ENCODE assay signal across 9 cellular contexts in genomic region chr2:25204190-25204838, GRCh38. TPM values are rescaled to one million over a fixed set of nuclear protein-coding genes. Genes with fewer than 3 reads are reported as not detected.
DNase-seq lines count a peak whose midpoint lies in the region; ATAC-seq and TF ChIP-seq lines count a peak whose summit lies in the region.
"Had no signal": no experiment of that assay in that cellular context is flagged by ENCODE, and none has a peak within 500 bp of the region (broad histone marks: within the 10 kb centered on the region; RNA-seq: fewer than 3 reads in every experiment).

No MANE protein-coding gene starts in this region.

- POLR2A ChIA-PET in MCF 10A (lab: Yijun Ruan, JAX): no interaction called here

- intact Hi-C loops in breast epithelium (cut with DNase I; ENCODE audit: low total_unique reads): no loop called here
- intact Hi-C loops in MCF 10A (cut with micrococcal nuclease): no loop called here

- no peaks in the 10 kb centered on the region for H3K9me3 Mint-ChIP-seq in MCF 10A (ENCODE audit: unreplicated experiment)
- no peaks in the 10 kb centered on the region for H3K9me3 Mint-ChIP-seq in activated T-helper 17 cell treated with anti-CD3 and anti-CD28 coated beads, Interleukin-2, amount 50 U/mL, for 72 hours

- H3K36me3 Mint-ChIP-seq in MCF 10A (ENCODE audit: insufficient read depth, unreplicated experiment): no peaks in the 10 kb centered on the region
- H3K36me3 Mint-ChIP-seq in activated T-helper 17 cell treated with anti-CD3 and anti-CD28 coated beads, Interleukin-2, amount 50 U/mL, for 72 hours (ENCODE audit: low read depth): no peaks in the 10 kb centered on the region

- H3K4me3 ChIP-seq in breast epithelium: peak overlapping the region; percentile 18 to 57 (median 37)
- peak overlapping the region in 3 of 4 donors; percentile 12 to 37 (median 32) for H3K4me3 ChIP-seq in upper lobe of left lung

- H3K4me1 Mint-ChIP-seq in MCF 10A (ENCODE audit: insufficient read depth, unreplicated experiment): no peaks in the 10 kb centered on the region
- peaks cover 7% of the 10 kb centered on the region for H3K4me1 Mint-ChIP-seq in activated T-helper 17 cell treated with anti-CD3 and anti-CD28 coated beads, Interleukin-2, amount 50 U/mL, for 72 hours

- WGBS in upper lobe of left lung, 2 donors: 37 to 43% methylated on average over 25 to 46 of the region's 59 CpGs

- H3K9me3 ChIP-seq in breast epithelium (no peaks in the 10 kb centered on the region), upper lobe of left lung (no peaks in the 10 kb centered on the region)
- H3K9me3 ChIP-seq: BE2C had no signal

- H3K27me3 Mint-ChIP-seq in MCF 10A (ENCODE audit: insufficient read depth, unreplicated experiment): no peaks in the 10 kb centered on the region
- no peaks in the 10 kb centered on the region for H3K27me3 Mint-ChIP-seq in activated T-helper 17 cell treated with anti-CD3 and anti-CD28 coated beads, Interleukin-2, amount 50 U/mL, for 72 hours

- no peak for TF ChIP-seq EP300 in upper lobe of left lung (IDR thresholded peaks at IDR 0.05)

- ATAC-seq in activated T-helper 17 cell treated with anti-CD3 and anti-CD28 coated beads, Interleukin-2, amount 50 U/mL, for 72 hours (replicated peaks): peak; percentile 31
- ATAC-seq in upper lobe of left lung (ENCODE audit: low FRiP score in 2 of 2): peak in 1 of 2 donors; percentile 21
- no peak for ATAC-seq in HG02852 (IDR thresholded peaks at IDR 0.05; ENCODE audit: unreplicated experiment)

- CTCF ChIA-PET in MCF 10A (lab: Yijun Ruan, JAX): interaction anchor here (0.6 to 1.0 kb wide), 2 partner anchors 8 to 320 kb away, joined by 3 to 4 read pairs; no protein-coding TSS in a partner anchor

- H3K27me3 ChIP-seq in breast epithelium (no peaks in the 10 kb centered on the region), upper lobe of left lung (no peaks in the 10 kb centered on the region)
- H3K27me3 ChIP-seq: BE2C had no signal

- BruUV-seq in MCF 10A (replicated peaks; lab: Mats Ljungman, UMichigan): no TSS peak

- TF ChIP-seq CTCF in breast epithelium (IDR thresholded peaks at IDR 0.05) (no peak), MCF 10A (IDR thresholded peaks at IDR 0.05; ENCODE audit: unreplicated experiment) (no peak), upper lobe of left lung (IDR thresholded peaks at IDR 0.05) (no peak)

- H3K36me3 ChIP-seq in breast epithelium: no peaks in the 10 kb centered on the region
- no peaks in the 10 kb centered on the region for H3K36me3 ChIP-seq in upper lobe of left lung
- H3K36me3 ChIP-seq: BE2C had no signal

- no peak overlapping the region for H3K4me3 Mint-ChIP-seq in MCF 10A (ENCODE audit: unreplicated experiment)
- no peak overlapping the region for H3K4me3 Mint-ChIP-seq in activated T-helper 17 cell treated with anti-CD3 and anti-CD28 coated beads, Interleukin-2, amount 50 U/mL, for 72 hours

- TF ChIP-seq POLR2A in breast epithelium (IDR thresholded peaks at IDR 0.05): no peak
- TF ChIP-seq POLR2A in upper lobe of left lung (IDR thresholded peaks at IDR 0.05): no peak

- DNase-seq in breast epithelium (ENCODE audit: low spot score in 2 of 2) (no peak), MCF 10A (ENCODE audit: unreplicated experiment) (no peak), islet precursor cell (peak; percentile 65), upper lobe of left lung (peak in 1 of 2 donors; percentile 83), inferior parietal cortex (ENCODE audit: extremely low spot score) (no peak), NCI-H226 (no peak)
- DNase-seq: BE2C had no signal

- no peak overlapping the region for H3K27ac ChIP-seq in breast epithelium
- no peak overlapping the region for H3K27ac ChIP-seq in upper lobe of left lung

- no peaks in the 10 kb centered on the region for H3K4me1 ChIP-seq in breast epithelium
- peaks cover 0 to 6% (median 3%) of the 10 kb centered on the region in 4 donors for H3K4me1 ChIP-seq in upper lobe of left lung
- H3K4me1 ChIP-seq: BE2C had no signal

- H3K27ac Mint-ChIP-seq in MCF 10A (ENCODE audit: low read depth, unreplicated experiment): no peak overlapping the region
- no peak overlapping the region for H3K27ac Mint-ChIP-seq in activated T-helper 17 cell treated with anti-CD3 and anti-CD28 coated beads, Interleukin-2, amount 50 U/mL, for 72 hours

RNA-seq across cellular contexts. Expression of gene POMC, which starts 35.9 kb away (rescaled TPM):
- total RNA-seq in breast epithelium (10 to 100 TPM in 1 of 3 donors, 1 to 10 TPM in 2; 2.8 to 10.7 (median 2.9) TPM), MCF 10A (2022) (not detected in 2 replicates), upper lobe of left lung (10 to 100 TPM in 1 of 6 donors, 1 to 10 TPM in 5; 2.4 to 11.5 (median 5.6) TPM)
- total RNA-seq in activated T-helper 17 cell treated with anti-CD3 and anti-CD28 coated beads, Interleukin-2, amount 50 U/mL, for 72 hours: 1 to 10 TPM; 5.2 to 6.1 TPM
